Comparison of ENCODE assay signal across 15 cellular contexts in genomic region chr11:45879803-45880685, GRCh38. TPM values are rescaled to one million over a fixed set of nuclear protein-coding genes. Genes with fewer than 3 reads are reported as not detected.
DNase-seq lines count a peak whose midpoint lies in the region; ATAC-seq, FAIRE-seq and TF ChIP-seq lines count a peak whose summit lies in the region.
"Had no signal": no experiment of that assay in that cellular context is flagged by ENCODE, and none has a peak within 500 bp of the region (broad histone marks: within the 10 kb centered on the region; RNA-seq: fewer than 3 reads in every experiment).

No MANE protein-coding gene starts in this region.

- TF ChIP-seq CTCF in mammary epithelial cell (conservative IDR thresholded peaks at IDR 0.05 in 1 of 2, IDR thresholded peaks at IDR 0.05 in 1 of 2; ENCODE audit: extremely low read depth in 1 of 2, insufficient read depth in 1 of 2, low read depth in 1 of 2, low read length in 2 of 2) (no peak), gastrocnemius medialis (IDR thresholded peaks at IDR 0.05 in 4 of 5, conservative IDR thresholded peaks at IDR 0.05 in 1 of 5) (no peak), gastroesophageal sphincter (IDR thresholded peaks at IDR 0.05) (no peak)

- H3K27ac ChIP-seq in mammary epithelial cell (ENCODE audit: insufficient read depth, low read depth, low read length): no peak overlapping the region
- peak overlapping the region in 3 of 4 donors; percentile 12 to 65 (median 44) for H3K27ac ChIP-seq in gastrocnemius medialis
- H3K27ac ChIP-seq in small intestine (ENCODE audit: low read depth in 1 of 2, low read length in 1 of 2): no peak overlapping the region
- H3K27ac ChIP-seq in gastroesophageal sphincter: no peak overlapping the region
- H3K27ac ChIP-seq: upper lobe of right lung had no signal

- no peak for TF ChIP-seq EP300 in gastroesophageal sphincter (IDR thresholded peaks at IDR 0.05)

- no TSS peak for BruUV-seq in mammary epithelial cell (replicated peaks; lab: Mats Ljungman, UMichigan)

- DNase-seq in HCEC 1CT: peak; percentile 53
- peak; percentile 81 for DNase-seq in NOMO-1 treated with DMSO at 0.1 percent for 48 hours (lab: John Stamatoyannopoulos, UW; ENCODE audit: unreplicated experiment)
- DNase-seq in mammary epithelial cell: peak; percentile 63
- no peak for DNase-seq in gastrocnemius medialis
- no peak for DNase-seq in small intestine
- DNase-seq in NCI-H1930 (lab: John Stamatoyannopoulos, UW): no peak
- no peak for DNase-seq in NCI-H524 (lab: John Stamatoyannopoulos, UW)
- DNase-seq: activated CD4-positive, alpha-beta T cell treated with anti-CD3 and anti-CD28 coated beads, Interleukin-2, amount 10 ng/mL, durations not matched to agents 7 days and 5 days; midbrain; NCI-H1092 treated with DMSO at 0.1 percent for 48 hours; SIG-M5; upper lobe of right lung had no signal

- peaks cover 6% of the 10 kb centered on the region for H3K4me1 ChIP-seq in mammary epithelial cell (ENCODE audit: insufficient read depth, low read length)
- H3K4me1 ChIP-seq in gastrocnemius medialis: peaks cover 0 to 16% of the 10 kb centered on the region in 2 donors
- H3K4me1 ChIP-seq in small intestine (ENCODE audit: control insufficient read depth in 2 of 2, insufficient read depth in 1 of 2, low read depth in 1 of 2, low read length in 1 of 2): no peaks in the 10 kb centered on the region
- H3K4me1 ChIP-seq in gastroesophageal sphincter: peaks cover 0 to 10% (median 0%) of the 10 kb centered on the region in 3 donors
- H3K4me1 ChIP-seq: upper lobe of right lung had no signal

- H3K4me3 ChIP-seq in mammary epithelial cell (replicated peaks in 1 of 3; ENCODE audit: insufficient read depth in 1 of 3, low read depth in 2 of 3, low read length in 3 of 3) (no peak overlapping the region), gastrocnemius medialis (no peak overlapping the region), small intestine (ENCODE audit: low read depth in 1 of 2, low read length in 2 of 2) (no peak overlapping the region), gastroesophageal sphincter (no peak overlapping the region)
- H3K4me3 ChIP-seq: upper lobe of right lung had no signal

- intact Hi-C loops in mammary epithelial cell (cut with micrococcal nuclease): no loop called here
- intact Hi-C loops in gastrocnemius medialis (cut with DNase I; ENCODE audit: low total_unique reads): no loop called here

- TF ChIP-seq POLR2A in gastrocnemius medialis (IDR thresholded peaks at IDR 0.05) (no peak), gastroesophageal sphincter (IDR thresholded peaks at IDR 0.05) (no peak)

- WGBS in mammary epithelial cell (ENCODE audit: low coverage, missing lambda C conversion rate): 74% methylated on average over 7 of the region's 7 CpGs
- WGBS in small intestine, 3 donors: 82 to 90% (median 83%) methylated on average over 7 of the region's 7 CpGs
- WGBS in gastroesophageal sphincter (ENCODE audit: low coverage in 1 of 2), 2 donors: 39 to 67% methylated on average over 4 to 6 of the region's 7 CpGs

- H3K79me2 ChIP-seq in mammary epithelial cell (ENCODE audit: insufficient read depth, low read length): no peaks in the 10 kb centered on the region

- H3K4me2 ChIP-seq in mammary epithelial cell (ENCODE audit: insufficient read depth, low read depth, low read length): no peak overlapping the region

- H3K27me3 ChIP-seq in mammary epithelial cell (ENCODE audit: insufficient read depth, low read length) (no peaks in the 10 kb centered on the region), gastrocnemius medialis (no peaks in the 10 kb centered on the region), small intestine (ENCODE audit: control insufficient read depth in 2 of 2, insufficient read depth in 2 of 2, low read length in 2 of 2) (no peaks in the 10 kb centered on the region), gastroesophageal sphincter (no peaks in the 10 kb centered on the region)
- H3K27me3 ChIP-seq: upper lobe of right lung had no signal

- FAIRE-seq in small intestine (lab: Jason Lieb, UNC): no peak
- FAIRE-seq: D721Med had no signal

- ATAC-seq in gastrocnemius medialis: peak; percentile 45 to 59
- ATAC-seq in gastroesophageal sphincter: no peak
- ATAC-seq: activated naive CD4-positive, alpha-beta T cell treated with anti-CD3 and anti-CD28 coated beads, Interleukin-2, amount 50 U/mL, for 72 hours; upper lobe of right lung had no signal

- H3K36me3 ChIP-seq in mammary epithelial cell (ENCODE audit: insufficient read depth, low read length) (no peaks in the 10 kb centered on the region), gastrocnemius medialis (peaks cover 0 to 52% of the 10 kb centered on the region in 2 donors), small intestine (ENCODE audit: control insufficient read depth in 2 of 2, insufficient read depth in 2 of 2, low read length in 2 of 2) (peaks cover 9 to 13% of the 10 kb centered on the region in 2 donors), gastroesophageal sphincter (peaks cover 0 to 83% of the 10 kb centered on the region in 2 donors)

- H2AFZ ChIP-seq in mammary epithelial cell (ENCODE audit: low read depth, low read length): no peak overlapping the region

- no peaks in the 10 kb centered on the region for H4K20me1 ChIP-seq in mammary epithelial cell (ENCODE audit: insufficient read depth, low read length)

- in situ Hi-C loops in mammary epithelial cell (cut with MboI; ENCODE audit: low sequenced_read_pairs in 2 of 2): no loop called here
- in situ Hi-C loops in gastrocnemius medialis (cut with MboI; ENCODE audit: low sequenced_read_pairs in 4 of 4): no loop called here

- dilution Hi-C loops in mammary epithelial cell (cut with HindIII; ENCODE audit: low sequenced_read_pairs): no loop called here

- no peak overlapping the region for H3K9ac ChIP-seq in mammary epithelial cell (ENCODE audit: insufficient read depth, low read length)

- H3K9me3 ChIP-seq in mammary epithelial cell (replicated peaks; ENCODE audit: insufficient read depth, low read length): no peaks in the 10 kb centered on the region
- H3K9me3 ChIP-seq in gastrocnemius medialis: no peaks in the 10 kb centered on the region
- H3K9me3 ChIP-seq in small intestine (ENCODE audit: control insufficient read depth, low read depth): no peaks in the 10 kb centered on the region
- H3K9me3 ChIP-seq in gastroesophageal sphincter: no peaks in the 10 kb centered on the region
- H3K9me3 ChIP-seq: upper lobe of right lung had no signal

- CTCF ChIA-PET in mammary epithelial cell (lab: Charles Lee; ENCODE audit: low non-redundant PET): no interaction called here

RNA-seq across cellular contexts. Expression of gene MAPK8IP1, which starts 5.4 kb away (rescaled TPM):
- total RNA-seq in mammary epithelial cell (10 to 100 TPM in 1 of 2 donors, 1 to 10 TPM in 1; 6.7 to 11.0 TPM), gastrocnemius medialis (1 to 10 TPM; 1.4 to 4.0 (median 1.9) TPM), gastroesophageal sphincter (10 to 100 TPM in 3 of 4 donors, 1 to 10 TPM in 1; 9.8 to 17.5 (median 13.8) TPM)
- polyA plus RNA-seq in mammary epithelial cell (3.2 TPM), small intestine (1 to 10 TPM; 1.3 to 6.1 (median 1.9) TPM)
- polyA minus RNA-seq in mammary epithelial cell: 6.0 TPM

RNA-seq across cellular contexts. Expression of gene FREY1, which starts 27.0 kb away (rescaled TPM):
- 1 to 10 TPM; 2.1 to 2.7 TPM for total RNA-seq in mammary epithelial cell
- polyA plus RNA-seq in mammary epithelial cell: 0.24 TPM
- polyA minus RNA-seq in mammary epithelial cell: not detected
- not detected for total RNA-seq in gastrocnemius medialis
- under 1 TPM in 1 of 3 donors, not detected in 2; 0.19 TPM for polyA plus RNA-seq in small intestine
- 1 to 10 TPM in 1 of 4 donors, under 1 TPM in 1, not detected in 2; 0.54 to 2.3 TPM for total RNA-seq in gastroesophageal sphincter

RNA-seq across cellular contexts. Expression of gene CRY2, which starts 32.8 kb away (rescaled TPM):
- total RNA-seq in mammary epithelial cell (10 to 100 TPM; 13.2 to 14.0 TPM), gastrocnemius medialis (10 to 100 TPM; 36.4 to 85.9 (median 37.9) TPM), gastroesophageal sphincter (10 to 100 TPM; 38.8 to 82.0 (median 47.7) TPM)
- polyA plus RNA-seq in mammary epithelial cell (5.2 TPM), small intestine (10 to 100 TPM in 1 of 3 donors, 1 to 10 TPM in 2; 6.7 to 10.5 (median 9.6) TPM)
- 19.6 TPM for polyA minus RNA-seq in mammary epithelial cell

RNA-seq across cellular contexts. Expression of gene PEX16, which starts 37.6 kb away (rescaled TPM):
- total RNA-seq in mammary epithelial cell (10 to 100 TPM; 28.5 to 30.9 TPM), gastrocnemius medialis (10 to 100 TPM; 18.5 to 27.2 (median 20.5) TPM), gastroesophageal sphincter (10 to 100 TPM; 20.0 to 26.7 (median 21.3) TPM)
- polyA plus RNA-seq in mammary epithelial cell (19.6 TPM), small intestine (10 to 100 TPM; 45.2 to 74.0 (median 71.9) TPM)
- 18.1 TPM for polyA minus RNA-seq in mammary epithelial cell

RNA-seq across cellular contexts. Expression of gene LARGE2, which starts 42.4 kb away (rescaled TPM):
- total RNA-seq in mammary epithelial cell (10 to 100 TPM; 16.2 to 42.3 TPM), gastrocnemius medialis (not detected), gastroesophageal sphincter (1 to 10 TPM in 1 of 4 donors, not detected in 3; 2.5 TPM)
- polyA plus RNA-seq in mammary epithelial cell (16.4 TPM), small intestine (10 to 100 TPM in 1 of 3 donors, under 1 TPM in 2; 0.22 to 10.7 (median 0.81) TPM)
- polyA minus RNA-seq in mammary epithelial cell: 16.9 TPM

Comparison
In these comparisons a context has a peak if more than half of its experiments do, and no peak if none do; other contexts are left out.
1. DNase-seq: peak in HCEC 1CT (single experiment), NOMO-1 treated with DMSO at 0.1 percent for 48 hours (single experiment) and mammary epithelial cell (single experiment); none in gastrocnemius medialis (0 of 2), small intestine (single experiment), NCI-H1930 (0 of 2) and NCI-H524 (0 of 2).
2. H3K27ac ChIP-seq: peak in gastrocnemius medialis (3 of 4); none in mammary epithelial cell (single experiment), small intestine (0 of 2) and gastroesophageal sphincter (0 of 4).